5 cellular contexts compared by ENCODE assay signal in the genomic region with DNA sequence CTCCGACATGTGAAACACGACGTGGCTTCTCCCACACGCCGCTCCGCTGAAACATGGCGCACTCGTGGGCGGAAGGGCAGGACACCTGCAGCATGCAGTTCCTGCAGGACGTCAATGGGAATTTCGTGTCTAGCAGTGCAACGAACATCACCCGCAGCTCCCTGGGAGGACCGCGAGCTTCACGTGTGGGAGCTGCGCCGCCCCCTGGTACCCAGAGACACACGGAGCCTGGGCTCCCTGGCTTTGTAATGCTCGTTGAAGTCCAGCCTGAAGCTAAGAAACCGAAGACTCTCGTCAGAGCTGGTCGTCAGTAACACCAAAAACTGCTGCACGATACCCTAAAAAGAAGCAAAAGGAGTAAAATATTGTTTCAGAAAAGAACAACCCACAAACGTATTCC.
DNase-seq lines count a peak whose midpoint lies in the region; ATAC-seq, FAIRE-seq and TF ChIP-seq lines count a peak whose summit lies in the region.
"Not testable (repeated sequence)": the region's sequence is repeated elsewhere in the genome, so short reads cannot be mapped to it uniquely, and the experiment has no call there.

No MANE protein-coding gene starts in this region.

- not testable (repeated sequence) for H3K36me3 ChIP-seq in GM12878 (ENCODE audit: control insufficient read depth in 2 of 2, insufficient read depth in 2 of 2, low read length in 1 of 2); cardiac muscle cell
- H3K36me3 ChIP-seq in H1 (ENCODE audit: control insufficient read depth in 2 of 4, insufficient read depth in 4 of 4, low read length in 3 of 4), result peaks cover 0 to 11% (median 5%) of the 10 kb centered on the region in 4 experiments; a peak in 2 of 8 replicates

- not testable (repeated sequence) for BruUV-seq in GM12878 (replicated peaks; lab: Mats Ljungman, UMichigan)

- H3K4me1 Mint-ChIP-seq in neural crest cell, result not testable (repeated sequence)

- FAIRE-seq in GM12891 (lab: Jason Lieb, UNC) (peak; percentile 35), GM12878 (lab: Jason Lieb, UNC) (peak; percentile 72), H1 (lab: Jason Lieb, UNC) (peak; percentile 50)

- H3K9ac ChIP-seq in GM12878 (ENCODE audit: control insufficient read depth, insufficient read depth, low read length); H1 (replicated peaks in 1 of 4; ENCODE audit: extremely low read depth in 1 of 4, low read depth in 3 of 4, low read length in 3 of 4): not testable (repeated sequence)

- H4K91ac ChIP-seq in H1 (replicated peaks; ENCODE audit: insufficient read length, low read length), result not testable (repeated sequence)

- H2BK15ac ChIP-seq in H1 (ENCODE audit: low read length), result not testable (repeated sequence)

- POLR2A ChIA-PET in GM12878 (lab: Charles Lee); H1 (lab: Charles Lee; ENCODE audit: partially characterized antibody): not testable (repeated sequence)

- not testable (repeated sequence) for H3K4me3 Mint-ChIP-seq in neural crest cell

- H2BK20ac ChIP-seq in H1 (ENCODE audit: low read length), result not testable (repeated sequence)

- not testable (repeated sequence) for H3K79me2 ChIP-seq in GM12878 (ENCODE audit: control insufficient read depth, insufficient read depth, low read length); H1 (ENCODE audit: control insufficient read depth in 1 of 2, insufficient read depth in 2 of 2, low read length in 2 of 2)

- not testable (repeated sequence) for H3K27me3 Mint-ChIP-seq in neural crest cell (ENCODE audit: low read depth)

- not testable (repeated sequence) for H2BK120ac ChIP-seq in H1 (replicated peaks; ENCODE audit: low read depth, low read length)

- TF ChIP-seq RAD21 in GM12878 (IDR thresholded peaks at IDR 0.05; ENCODE audit: insufficient read depth, low read depth, low read length); H1 (IDR thresholded peaks at IDR 0.05 in 1 of 2, conservative IDR thresholded peaks at IDR 0.05 in 1 of 2; ENCODE audit: low read depth in 2 of 2, low read length in 2 of 2): not testable (repeated sequence)

- not testable (repeated sequence) for TF ChIP-seq EP300 in GM12878 (IDR thresholded peaks at IDR 0.05; ENCODE audit: borderline replicate concordance in 1 of 2, control insufficient read depth in 1 of 2, low read depth in 2 of 2, low read length in 2 of 2); H1 (IDR thresholded peaks at IDR 0.05; ENCODE audit: borderline replicate concordance in 1 of 2, low read depth in 2 of 2, low read length in 2 of 2)

- not testable (repeated sequence) for H2AK5ac ChIP-seq in H1 (ENCODE audit: low read depth, low read length)

- H3K27me3 ChIP-seq in GM12878 (replicated peaks in 1 of 2; ENCODE audit: control insufficient read depth in 2 of 2, insufficient read depth in 2 of 2, low read length in 1 of 2); H1 (replicated peaks in 1 of 4; ENCODE audit: control insufficient read depth in 3 of 4, extremely low read depth in 1 of 4, insufficient read depth in 3 of 4, low read length in 3 of 4); cardiac muscle cell: not testable (repeated sequence)

- peak overlapping the region; percentile 15 for H3K27ac Mint-ChIP-seq in neural crest cell (ENCODE audit: unreplicated experiment)

- H3K79me1 ChIP-seq in H1 (ENCODE audit: low read depth, low read length), result not testable (repeated sequence)

- not testable (repeated sequence) for H2BK5ac ChIP-seq in H1 (ENCODE audit: low read depth, low read length)

- H3K4me3 ChIP-seq in GM12878; H1 (ENCODE audit: extremely low read depth in 1 of 4, insufficient read depth in 2 of 4, low read depth in 3 of 4, low read length in 4 of 4); cardiac muscle cell: not testable (repeated sequence)

- TF ChIP-seq CTCF in GM12878 (IDR thresholded peaks at IDR 0.05 in 2 of 3, conservative IDR thresholded peaks at IDR 0.05 in 1 of 3; ENCODE audit: control insufficient read depth in 2 of 3, extremely low read depth in 1 of 3, insufficient read depth in 1 of 3, low read depth in 3 of 3, low read length in 3 of 3); H1 (IDR thresholded peaks at IDR 0.05; ENCODE audit: control extremely low read depth in 1 of 3, insufficient read depth in 1 of 3, low read depth in 1 of 3, low read length in 3 of 3); cardiac muscle cell (IDR thresholded peaks at IDR 0.05; ENCODE audit: low read depth, low read length); neural crest cell (conservative IDR thresholded peaks at IDR 0.05): not testable (repeated sequence)

- CTCF ChIA-PET in GM12878 (lab: Yijun Ruan, JAX), result not testable (repeated sequence)
- CTCF ChIA-PET in H1 (lab: Charles Lee; ENCODE audit: partially characterized antibody), result interaction anchor here (0.7 kb wide), 1 partner anchor 434 kb away, joined by 3 read pairs; no protein-coding TSS in a partner anchor

- not testable (repeated sequence) for H2AFZ ChIP-seq in GM12878 (ENCODE audit: control insufficient read depth, low read depth, low read length); H1 (ENCODE audit: low read length)

- not testable (repeated sequence) for TF ChIP-seq POLR2A in GM12891 (IDR thresholded peaks at IDR 0.05; ENCODE audit: low read depth, low read length); GM12878 (IDR thresholded peaks at IDR 0.05; ENCODE audit: low read depth, low read length); H1 (IDR thresholded peaks at IDR 0.05; ENCODE audit: control extremely low read depth in 1 of 2, low read depth in 2 of 2, low read length in 2 of 2)

- intact Hi-C loops in GM12878 (cut with micrococcal nuclease; ENCODE audit: unreplicated experiment), result not testable (repeated sequence)

- H4K5ac ChIP-seq in H1 (ENCODE audit: insufficient read length, low read depth, low read length), result not testable (repeated sequence)

- H3K4me2 ChIP-seq in GM12878 (ENCODE audit: control insufficient read depth, insufficient read depth); H1 (ENCODE audit: insufficient read depth in 1 of 2, low read depth in 2 of 2, low read length in 2 of 2): not testable (repeated sequence)

- not testable (repeated sequence) for H2BK12ac ChIP-seq in H1 (ENCODE audit: low read depth, low read length)

- SMC1A ChIA-PET in GM12878 (lab: Charles Lee; ENCODE audit: uncharacterized antibody, unreplicated experiment), result not testable (repeated sequence)

- H3K9me3 ChIP-seq in GM12878 (replicated peaks; ENCODE audit: control insufficient read depth, insufficient read depth, low read length); H1 (ENCODE audit: insufficient read depth in 2 of 2, low read depth in 1 of 2, low read length in 1 of 2); cardiac muscle cell (ENCODE audit: low read depth): not testable (repeated sequence)

- not testable (repeated sequence) for H3K14ac ChIP-seq in H1 (ENCODE audit: insufficient read length)

- H3K27ac ChIP-seq in GM12878 (ENCODE audit: control insufficient read depth, insufficient read depth); H1 (ENCODE audit: low read depth, low read length): not testable (repeated sequence)
- peak overlapping the region; percentile 89 for H3K27ac ChIP-seq in cardiac muscle cell

- H3K56ac ChIP-seq in H1 (replicated peaks; ENCODE audit: insufficient read length, low read depth, low read length), result not testable (repeated sequence)

- ATAC-seq in GM12878, result not testable (repeated sequence)

- not testable (repeated sequence) for H4K8ac ChIP-seq in H1 (ENCODE audit: extremely low read depth, insufficient read depth, low read length)

- not testable (repeated sequence) for H3K4me1 ChIP-seq in GM12878 (ENCODE audit: control insufficient read depth, insufficient read depth, low read length); H1 (replicated peaks in 1 of 4; ENCODE audit: control insufficient read depth in 3 of 4, insufficient read depth in 4 of 4, low read length in 3 of 4)
- H3K4me1 ChIP-seq in cardiac muscle cell (ENCODE audit: low read depth), result peaks cover 14% of the 10 kb centered on the region

- H3K18ac ChIP-seq in H1 (ENCODE audit: extremely low read depth, low read length), result not testable (repeated sequence)

- H3K9me3 Mint-ChIP-seq in neural crest cell, result not testable (repeated sequence)

- in situ Hi-C loops in GM12878 (cut with MboI), result not testable (repeated sequence)

- H3K36me3 Mint-ChIP-seq in neural crest cell (ENCODE audit: low read depth), result peaks cover 40% of the 10 kb centered on the region

- H3K4ac ChIP-seq in H1 (replicated peaks; ENCODE audit: insufficient read length, low read depth, low read length), result not testable (repeated sequence)

- RAD21 ChIA-PET in GM12878 (lab: Charles Lee; ENCODE audit: unreplicated experiment), result not testable (repeated sequence)

- DNase-seq in GM12891 (ENCODE audit: insufficient read length, low spot score); GM12878 (ENCODE audit: low read depth, low spot score); cardiac muscle cell (ENCODE audit: low read depth in 1 of 2, low spot score in 1 of 2); neural crest cell (ENCODE audit: low read depth, low spot score): not testable (repeated sequence)
- peak in 1 of 2 experiments; percentile 4 for DNase-seq in H1 (ENCODE audit: low read depth in 1 of 2, low spot score in 2 of 2)

- whole genome bisulfite sequencing in GM12878 (ENCODE audit: insufficient coverage, insufficient replicate concordance, low lambda C conversion rate, missing lambda C conversion rate), result 96% methylated on average over 14 of the region's 25 CpGs
- WGBS in H1 (ENCODE audit: extremely low coverage in 1 of 2, insufficient coverage in 1 of 2, insufficient read length in 1 of 2, insufficient replicate concordance in 2 of 2, low coverage in 1 of 2, low lambda C conversion rate in 2 of 2, missing lambda C conversion rate in 1 of 2), 2 experiments, result 95% methylated on average over 14 of the region's 25 CpGs; no CpG with 5 or more reads in 1 of the 2 experiments

- H3K23ac ChIP-seq in H1 (ENCODE audit: insufficient read length), result not testable (repeated sequence)

- not testable (repeated sequence) for H4K20me1 ChIP-seq in GM12878 (ENCODE audit: control insufficient read depth, insufficient read depth); H1 (replicated peaks in 1 of 2; ENCODE audit: control insufficient read depth in 1 of 2, insufficient read depth in 2 of 2, low read length in 2 of 2)

- H3K23me2 ChIP-seq in H1 (ENCODE audit: low read depth, low read length), result not testable (repeated sequence)
